Comparison of ENCODE assay signal across 22 cellular contexts in genomic region chr5:983568-983967, GRCh38. TPM values are rescaled to one million over a fixed set of nuclear protein-coding genes. Genes with fewer than 3 reads are reported as not detected.
"Had no signal": no experiment of that assay in that cellular context is flagged by ENCODE, and none has a peak within 500 bp of the region (broad histone marks: within the 10 kb centered on the region; RNA-seq: fewer than 3 reads in every experiment).

No MANE protein-coding gene starts in this region.

- H3K9me3 ChIP-seq: body of pancreas, colonic mucosa, left lung, mucosa of descending colon, neutrophil had no signal

- H3K4me3 Mint-ChIP-seq: activated T-helper 17 cell treated with anti-CD3 and anti-CD28 coated beads, Interleukin-2, amount 50 U/mL, for 72 hours had no signal

- H3K27ac ChIP-seq: body of pancreas, colonic mucosa, left lung, neutrophil, tibial nerve had no signal

- H3K27ac Mint-ChIP-seq: activated T-helper 17 cell treated with anti-CD3 and anti-CD28 coated beads, Interleukin-2, amount 50 U/mL, for 72 hours had no signal

- H3K4me3 ChIP-seq: body of pancreas, colonic mucosa, left lung, mucosa of descending colon, skin epidermis, tibial nerve had no signal

- H3K36me3 ChIP-seq: colonic mucosa, left lung, neutrophil, tibial nerve had no signal

- H3K27me3 ChIP-seq: body of pancreas, colonic mucosa, tibial nerve had no signal

- H3K4me1 ChIP-seq: colonic mucosa, left lung had no signal

- ATAC-seq: activated T-helper 17 cell treated with anti-CD3 and anti-CD28 coated beads, Interleukin-2, amount 50 U/mL, for 72 hours; body of pancreas; left lung; mucosa of descending colon; naive thymus-derived CD4-positive, alpha-beta T cell had no signal

- DNase-seq: activated CD4-positive, alpha-beta T cell treated with anti-CD3 and anti-CD28 coated beads, Interleukin-2, amount 50 U/mL, for 1 hour; activated CD4-positive, CD25-positive, alpha-beta regulatory T cell; activated naive CD4-positive, alpha-beta T cell treated with anti-CD3 and anti-CD28 coated beads, Interleukin-2, amount 50 U/mL, for 16 hours; activated T-cell treated with anti-CD3 and anti-CD28 coated beads for 4 hours; body of pancreas; central memory CD4-positive, alpha-beta T cell; colonic mucosa; foreskin fibroblast; glutamatergic neuron; hypothalamus; mammary epithelial cell; naive thymus-derived CD4-positive, alpha-beta T cell; stimulated activated CD4-positive, alpha-beta T cell treated with anti-CD3 and anti-CD28 coated beads, Interleukin-4, amount 100 ng/mL, for 24 hours; stimulated activated naive CD4-positive, alpha-beta T cell treated with Interleukin-2 at 50 U/mL for 16 hours; substantia nigra had no signal

RNA-seq across cellular contexts. Expression of gene NKD2, which starts 25.0 kb away (rescaled TPM):
- total RNA-seq: endothelial cell of umbilical vein had no signal
